In genomic region chr1:30743584-30744059, GRCh38 we compare ENCODE assay signal across 9 cellular contexts. TPM values are rescaled to one million over a fixed set of nuclear protein-coding genes. Genes with fewer than 3 reads are reported as not detected.
DNase-seq lines count a peak whose midpoint lies in the region; ATAC-seq and TF ChIP-seq lines count a peak whose summit lies in the region.
"Had no signal": no experiment of that assay in that cellular context is flagged by ENCODE, and none has a peak within 500 bp of the region (broad histone marks: within the 10 kb centered on the region; RNA-seq: fewer than 3 reads in every experiment).

No MANE protein-coding gene starts in this region.

- POLR2A ChIA-PET in activated naive CD8-positive, alpha-beta T cell treated with anti-CD3 and anti-CD28 coated beads, Interleukin-2, amount 10 ng/mL, durations not matched to agents 7 days and 5 days (lab: Charles Lee) = interaction anchor here (0.7 to 11.7 kb wide), 11 partner anchors 9 to 189 kb away, joined by 3 to 284 read pairs (median 7); partner anchors contain the start of gene LAPTM5

- peaks cover 10% of the 10 kb centered on the region; the same call in 1 of the 2 replicates for H4K20me1 ChIP-seq in DND-41 (ENCODE audit: insufficient read depth, low read length)

- H3K4me3 ChIP-seq in DND-41 (ENCODE audit: low read depth in 1 of 2, low read length in 2 of 2) (no peak overlapping the region), RWPE2 (ENCODE audit: severe bottlenecking) (no peak overlapping the region), tibial artery (no peak overlapping the region)

- H3K36me3 Mint-ChIP-seq in activated naive CD8-positive, alpha-beta T cell treated with anti-CD3 and anti-CD28 coated beads, Interleukin-2, amount 10 ng/mL, durations not matched to agents 7 days and 5 days = peaks cover 50% of the 10 kb centered on the region

- H3K4me3 Mint-ChIP-seq in activated naive CD8-positive, alpha-beta T cell treated with anti-CD3 and anti-CD28 coated beads, Interleukin-2, amount 10 ng/mL, durations not matched to agents 7 days and 5 days = peak overlapping the region; percentile 86

- H3K27me3 ChIP-seq in DND-41 (ENCODE audit: insufficient read depth, low read length, poor library complexity) (no peaks in the 10 kb centered on the region), RWPE2 (ENCODE audit: insufficient read depth, poor library complexity, severe bottlenecking) (no peaks in the 10 kb centered on the region), tibial artery (peaks cover 0 to 12% of the 10 kb centered on the region in 2 donors)

- ATAC-seq in DND-41 (ENCODE audit: insufficient read depth, low read depth) (peak; percentile 92), HG02588 (IDR thresholded peaks at IDR 0.05; ENCODE audit: unreplicated experiment) (peak; percentile 24), RWPE2 (ENCODE audit: low read depth) (peak; percentile 18; the same call in 1 of the 3 replicates), omental fat pad (ENCODE audit: low FRiP score) (no peak), GM21723 (IDR thresholded peaks at IDR 0.05; ENCODE audit: unreplicated experiment) (no peak)
- peak; percentile 75 for ATAC-seq in activated naive CD8-positive, alpha-beta T cell treated with anti-CD3 and anti-CD28 coated beads, Interleukin-2, amount 10 ng/mL, durations not matched to agents 7 days and 5 days (ENCODE audit: low read depth)

- H3K9me3 ChIP-seq in DND-41 (ENCODE audit: insufficient read depth, low read length, severe bottlenecking) = no peaks in the 10 kb centered on the region
- H3K9me3 ChIP-seq in RWPE2 (ENCODE audit: severe bottlenecking) = no peaks in the 10 kb centered on the region
- H3K9me3 ChIP-seq in tibial artery = no peaks in the 10 kb centered on the region

- H3K36me3 ChIP-seq in DND-41 (ENCODE audit: insufficient read depth, low read length) = peaks cover 20% of the 10 kb centered on the region; the same call in 1 of the 2 replicates
- H3K36me3 ChIP-seq in RWPE2 (ENCODE audit: low read depth) = no peaks in the 10 kb centered on the region
- no peaks in the 10 kb centered on the region for H3K36me3 ChIP-seq in tibial artery

- H3K79me2 ChIP-seq in DND-41 (ENCODE audit: insufficient read depth, low read length) = no peaks in the 10 kb centered on the region

- H3K9me3 Mint-ChIP-seq in activated naive CD8-positive, alpha-beta T cell treated with anti-CD3 and anti-CD28 coated beads, Interleukin-2, amount 10 ng/mL, durations not matched to agents 7 days and 5 days = no peaks in the 10 kb centered on the region

- peak; percentile 16 for TF ChIP-seq CTCF in DND-41 (IDR thresholded peaks at IDR 0.05; ENCODE audit: borderline replicate concordance, extremely low read depth, low read length, poor library complexity, severe bottlenecking)
- TF ChIP-seq CTCF in RWPE2 (IDR thresholded peaks at IDR 0.05; ENCODE audit: poor library complexity, severe bottlenecking) = no peak
- no peak for TF ChIP-seq CTCF in tibial artery (IDR thresholded peaks at IDR 0.05)
- TF ChIP-seq CTCF in omental fat pad (IDR thresholded peaks at IDR 0.05) = no peak

- H3K27me3 Mint-ChIP-seq in activated naive CD8-positive, alpha-beta T cell treated with anti-CD3 and anti-CD28 coated beads, Interleukin-2, amount 10 ng/mL, durations not matched to agents 7 days and 5 days = no peaks in the 10 kb centered on the region

- peak overlapping the region; percentile 96 for H3K27ac Mint-ChIP-seq in activated naive CD8-positive, alpha-beta T cell treated with anti-CD3 and anti-CD28 coated beads, Interleukin-2, amount 10 ng/mL, durations not matched to agents 7 days and 5 days

- 0 out of 2 replicates have a peak overlapping the region, but pooled peaks have one; percentile 0 for H3K4me2 ChIP-seq in DND-41 (ENCODE audit: insufficient read depth, low read length)

- peaks cover 43% of the 10 kb centered on the region for H3K4me1 ChIP-seq in DND-41 (ENCODE audit: insufficient read depth, low read length)
- H3K4me1 ChIP-seq in RWPE2 (ENCODE audit: insufficient read depth, poor library complexity, severe bottlenecking) = peaks cover 28% of the 10 kb centered on the region
- H3K4me1 ChIP-seq in tibial artery = peaks cover 0 to 6% (median 0%) of the 10 kb centered on the region in 4 donors

- no peak overlapping the region for H3K9ac ChIP-seq in DND-41 (ENCODE audit: low read depth, low read length)

- no peak overlapping the region for H2AFZ ChIP-seq in DND-41 (ENCODE audit: low read depth, low read length)

- peaks cover 88% of the 10 kb centered on the region for H3K4me1 Mint-ChIP-seq in activated naive CD8-positive, alpha-beta T cell treated with anti-CD3 and anti-CD28 coated beads, Interleukin-2, amount 10 ng/mL, durations not matched to agents 7 days and 5 days

- intact Hi-C loops in tibial artery (cut with DNase I; ENCODE audit: low total_unique reads) = no loop called here

- H3K27ac ChIP-seq in DND-41 (ENCODE audit: low read length) = peak overlapping the region; percentile 73
- H3K27ac ChIP-seq in RWPE2 (ENCODE audit: poor library complexity, severe bottlenecking) = no peak overlapping the region
- H3K27ac ChIP-seq in tibial artery = no peak overlapping the region
- H3K27ac ChIP-seq: epithelial cell of prostate had no signal

- DNase-seq in DND-41 (peak; percentile 88), RWPE2 (ENCODE audit: low spot score) (no peak), tibial artery (no peak), omental fat pad (ENCODE audit: low spot score) (no peak)
- DNase-seq in activated naive CD8-positive, alpha-beta T cell treated with anti-CD3 and anti-CD28 coated beads, Interleukin-2, amount 10 ng/mL, durations not matched to agents 7 days and 5 days = no peak
- peak in 2 of 3 donors; percentile 55 to 63 for DNase-seq in stimulated activated CD4-positive, alpha-beta T cell treated with anti-CD3 and anti-CD28 coated beads, TNF-alpha, amount 100 ng/mL, for 1 hour (ENCODE audit: low read depth in 3 of 3, low spot score in 1 of 3)

RNA-seq across cellular contexts. Expression of gene LAPTM5, which starts 14.0 kb away (rescaled TPM):
- 100 to 1,000 TPM; 474 to 485 TPM for total RNA-seq in activated naive CD8-positive, alpha-beta T cell treated with anti-CD3 and anti-CD28 coated beads, Interleukin-2, amount 10 ng/mL, durations not matched to agents 7 days and 5 days
- total RNA-seq in omental fat pad = 100 to 1,000 TPM in 3 of 4 donors, 10 to 100 TPM in 1; 87.4 to 327 (median 154) TPM

RNA-seq across cellular contexts. Expression of gene MATN1, which starts 20.2 kb away (rescaled TPM):
- under 1 TPM in 1 of 2 experiments, not detected in 1; 0.26 TPM for total RNA-seq in activated naive CD8-positive, alpha-beta T cell treated with anti-CD3 and anti-CD28 coated beads, Interleukin-2, amount 10 ng/mL, durations not matched to agents 7 days and 5 days
- under 1 TPM in 2 of 4 donors, not detected in 2; 0.28 to 0.84 TPM for total RNA-seq in omental fat pad

Comparison
In these comparisons a context has a peak if more than half of its experiments do, and no peak if none do; other contexts are left out.
1. ATAC-seq: peak in DND-41 (single experiment), HG02588 (single experiment), RWPE2 (single experiment) and activated naive CD8-positive, alpha-beta T cell treated with anti-CD3 and anti-CD28 coated beads, Interleukin-2, amount 10 ng/mL, durations not matched to agents 7 days and 5 days (single experiment); none in omental fat pad (single experiment) and GM21723 (single experiment).
2. DNase-seq: peak in DND-41 (single experiment) and stimulated activated CD4-positive, alpha-beta T cell treated with anti-CD3 and anti-CD28 coated beads, TNF-alpha, amount 100 ng/mL, for 1 hour (2 of 3); none in RWPE2 (single experiment), activated naive CD8-positive, alpha-beta T cell treated with anti-CD3 and anti-CD28 coated beads, Interleukin-2, amount 10 ng/mL, durations not matched to agents 7 days and 5 days (single experiment), tibial artery (0 of 2) and omental fat pad (single experiment).